Comparison of ENCODE assay signal across 8 cellular contexts in the genomic region with DNA sequence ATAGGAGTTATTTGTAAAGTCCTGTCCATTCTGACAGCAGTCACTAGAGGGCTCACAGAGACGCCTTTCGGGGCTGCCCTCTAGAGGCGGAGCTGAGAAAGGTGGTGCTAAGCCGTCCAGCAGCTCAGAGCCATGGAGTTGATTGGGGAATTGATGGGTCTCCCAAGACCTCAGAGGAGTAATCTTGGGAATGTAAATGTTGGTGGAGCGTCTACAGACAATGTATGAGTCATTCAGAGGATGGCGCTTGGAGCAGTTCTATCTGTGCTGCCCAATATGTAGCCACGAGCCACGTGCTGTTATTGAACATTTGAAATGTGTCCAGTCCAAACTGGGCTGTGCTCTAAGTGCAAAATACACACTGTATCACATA.
DNase-seq lines count a peak whose midpoint lies in the region; ATAC-seq, FAIRE-seq and TF ChIP-seq lines count a peak whose summit lies in the region.

No MANE protein-coding gene starts in this region.

- TF ChIP-seq CTCF in GM12801 (IDR thresholded peaks at IDR 0.05; ENCODE audit: extremely low read depth, insufficient read length) (peak; percentile 92), LNCAP (IDR thresholded peaks at IDR 0.05) (peak; percentile 90), SU-DHL-6 (IDR thresholded peaks at IDR 0.05; ENCODE audit: insufficient read depth, low read length, poor library complexity, severe bottlenecking) (peak; percentile 100), left ventricle myocardium inferior (IDR thresholded peaks at IDR 0.05; ENCODE audit: borderline replicate concordance) (peak; percentile 94)

- no peak for TF ChIP-seq POLR2A in H54 (IDR thresholded peaks at IDR 0.05; ENCODE audit: low read depth, low read length)

- no peaks in the 10 kb centered on the region for H3K27me3 Mint-ChIP-seq in activated naive CD4-positive, alpha-beta T cell treated with anti-CD3 and anti-CD28 coated beads, Interleukin-2, amount 50 U/mL, for 24 hours

- peak; percentile 42 for DNase-seq in H54 (ENCODE audit: insufficient read length, low spot score)
- peak; percentile 46 for DNase-seq in left ventricle myocardium inferior
- DNase-seq in sciatic nerve (ENCODE audit: low spot score): peak; percentile 79
- no peak for DNase-seq in NCI-H187 treated with DMSO at 0.1 percent for 48 hours (lab: John Stamatoyannopoulos, UW)

- H3K36me3 ChIP-seq in SU-DHL-6 (ENCODE audit: low read length) (no peaks in the 10 kb centered on the region), left ventricle myocardium inferior (no peaks in the 10 kb centered on the region)

- H3K9me3 Mint-ChIP-seq in activated naive CD4-positive, alpha-beta T cell treated with anti-CD3 and anti-CD28 coated beads, Interleukin-2, amount 50 U/mL, for 24 hours: no peaks in the 10 kb centered on the region

- H3K27ac Mint-ChIP-seq in activated naive CD4-positive, alpha-beta T cell treated with anti-CD3 and anti-CD28 coated beads, Interleukin-2, amount 50 U/mL, for 24 hours: peak overlapping the region; percentile 56

- peak overlapping the region; percentile 9 for H3K4me2 ChIP-seq in SU-DHL-6 (ENCODE audit: low read depth, low read length, poor library complexity, severe bottlenecking)

- peaks cover 32% of the 10 kb centered on the region for H3K4me1 Mint-ChIP-seq in activated naive CD4-positive, alpha-beta T cell treated with anti-CD3 and anti-CD28 coated beads, Interleukin-2, amount 50 U/mL, for 24 hours

- H3K4me3 ChIP-seq in SU-DHL-6 (ENCODE audit: insufficient read depth, low read length, poor library complexity, severe bottlenecking) (no peak overlapping the region), left ventricle myocardium inferior (no peak overlapping the region)

- no peak overlapping the region for H3K9ac ChIP-seq in SU-DHL-6 (ENCODE audit: low read length)

- intact Hi-C loops in left ventricle myocardium inferior (cut with micrococcal nuclease) (no loop called here), sciatic nerve (cut with DNase I) (loop anchor here (10.0 kb wide), 1 partner anchor 158 kb away; no protein-coding TSS in a partner anchor)

- H3K27ac ChIP-seq in SU-DHL-6 (ENCODE audit: low read depth, low read length) (no peak overlapping the region), left ventricle myocardium inferior (replicated peaks) (no peak overlapping the region)

- H2AFZ ChIP-seq in SU-DHL-6 (ENCODE audit: low read depth, low read length, severe bottlenecking): no peak overlapping the region

- ATAC-seq in sciatic nerve: peak; percentile 93

- H3F3A ChIP-seq in SU-DHL-6 (ENCODE audit: insufficient read depth): no peaks in the 10 kb centered on the region

- peak; percentile 48 for FAIRE-seq in H54 (lab: Jason Lieb, UNC)

- no peaks in the 10 kb centered on the region for H3K27me3 ChIP-seq in SU-DHL-6 (ENCODE audit: low read length)
- no peaks in the 10 kb centered on the region for H3K27me3 ChIP-seq in left ventricle myocardium inferior (ENCODE audit: low read depth)

- H3K9me3 ChIP-seq in SU-DHL-6 (ENCODE audit: insufficient read depth, low read length): no peaks in the 10 kb centered on the region
- no peaks in the 10 kb centered on the region for H3K9me3 ChIP-seq in left ventricle myocardium inferior (replicated peaks)

- peaks cover 20% of the 10 kb centered on the region for H3K4me1 ChIP-seq in left ventricle myocardium inferior

- no peaks in the 10 kb centered on the region for H3K9me2 ChIP-seq in SU-DHL-6 (replicated peaks; ENCODE audit: insufficient read depth, low read length)

- H3K4me3 Mint-ChIP-seq in activated naive CD4-positive, alpha-beta T cell treated with anti-CD3 and anti-CD28 coated beads, Interleukin-2, amount 50 U/mL, for 24 hours: no peak overlapping the region

- H4K20me1 ChIP-seq in SU-DHL-6 (ENCODE audit: low read depth, low read length): no peaks in the 10 kb centered on the region

- no peaks in the 10 kb centered on the region for H3K79me2 ChIP-seq in SU-DHL-6 (ENCODE audit: insufficient read depth, low read length)

- peaks cover 2% of the 10 kb centered on the region for H3K36me3 Mint-ChIP-seq in activated naive CD4-positive, alpha-beta T cell treated with anti-CD3 and anti-CD28 coated beads, Interleukin-2, amount 50 U/mL, for 24 hours
